In genomic region chr7:44063894-44064651, GRCh38 we compare ENCODE assay signal across 15 cellular contexts. TPM values are rescaled to one million over a fixed set of nuclear protein-coding genes. Genes with fewer than 3 reads are reported as not detected.
DNase-seq lines count a peak whose midpoint lies in the region; ATAC-seq, FAIRE-seq and TF ChIP-seq lines count a peak whose summit lies in the region.
"Had no signal": no experiment of that assay in that cellular context is flagged by ENCODE, and none has a peak within 500 bp of the region (broad histone marks: within the 10 kb centered on the region; RNA-seq: fewer than 3 reads in every experiment).

No MANE protein-coding gene starts in this region.

- TF ChIP-seq EP300 in K562 (IDR thresholded peaks at IDR 0.05; ENCODE audit: low read length), result no peak

- H3K4me3 ChIP-seq in K562 (no peak overlapping the region), tibial artery (no peak overlapping the region)
- H3K4me3 ChIP-seq: GM23248, SJSA1 had no signal

- peaks cover 36% of the 10 kb centered on the region for H3K36me3 Mint-ChIP-seq in activated T-cell treated with anti-CD3 and anti-CD28 coated beads, Interleukin-2, amount 50 U/mL, for 24 hours (ENCODE audit: low read depth)

- no peak for TF ChIP-seq RAD21 in K562 (CRISPR knock-in tag; conservative IDR thresholded peaks at IDR 0.05 in 1 of 2, IDR thresholded peaks at IDR 0.05 in 1 of 2)

- peaks cover 6 to 36% of the 10 kb centered on the region in 2 experiments; a peak in 3 of 5 replicates for H3K4me1 ChIP-seq in K562 (replicated peaks in 1 of 2; ENCODE audit: control insufficient read depth in 2 of 2, insufficient read depth in 2 of 2, low read length in 2 of 2)
- peaks cover 0 to 49% (median 40%) of the 10 kb centered on the region in 4 donors for H3K4me1 ChIP-seq in tibial artery
- H3K4me1 ChIP-seq: SJSA1 had no signal

- POLR2A ChIA-PET in K562 (lab: Yijun Ruan, JAX), result interaction anchor here (0.6 to 1.2 kb wide), 5 partner anchors 10 to 154 kb away, joined by 3 to 4 read pairs (median 3); no protein-coding TSS in a partner anchor

- H3K27ac ChIP-seq in K562 (ENCODE audit: extremely low read depth, low read depth, low read length) (no peak overlapping the region), tibial artery (peak overlapping the region; percentile 37 to 39)
- H3K27ac ChIP-seq: GM23248, KMS-11, SJSA1 had no signal

- peaks cover 12% of the 10 kb centered on the region; the same call in 1 of the 2 replicates for H4K20me1 ChIP-seq in K562 (replicated peaks; ENCODE audit: control insufficient read depth, insufficient read depth, low read length)

- no peak for TF ChIP-seq CTCF in K562 (IDR thresholded peaks at IDR 0.05 in 2 of 3, conservative IDR thresholded peaks at IDR 0.05 in 1 of 3; ENCODE audit: insufficient read depth in 2 of 3, low read depth in 1 of 3, low read length in 3 of 3)
- TF ChIP-seq CTCF in tibial artery (IDR thresholded peaks at IDR 0.05), result no peak

- H3K36me3 ChIP-seq in K562 (ENCODE audit: control insufficient read depth, insufficient read depth, low read length), result peaks cover 28% of the 10 kb centered on the region; the same call in 2 of the 3 replicates
- peaks cover 13 to 36% (median 28%) of the 10 kb centered on the region in 3 donors for H3K36me3 ChIP-seq in tibial artery

- in situ Hi-C loops in K562 (cut with MboI), result no loop called here

- H3K9ac ChIP-seq in K562 (ENCODE audit: insufficient read depth in 1 of 2, low read depth in 2 of 2, low read length in 2 of 2), result peak overlapping the region in 1 of 2 experiments; percentile 50; a peak in 1 of 4 replicates
- H3K9ac ChIP-seq: GM23248, KMS-11 had no signal

- H3K27me3 ChIP-seq in K562 (ENCODE audit: control insufficient read depth in 2 of 2, insufficient read depth in 2 of 2, low read length in 2 of 2) (peaks cover 0 to 14% of the 10 kb centered on the region in 2 experiments; a peak in 2 of 5 replicates), tibial artery (no peaks in the 10 kb centered on the region)
- H3K27me3 ChIP-seq: SJSA1 had no signal

- no peak overlapping the region for H3K4me2 ChIP-seq in K562 (ENCODE audit: insufficient read depth, low read length)
- H3K4me2 ChIP-seq: KMS-11 had no signal

- peaks cover 35% of the 10 kb centered on the region for H3K4me1 Mint-ChIP-seq in activated T-cell treated with anti-CD3 and anti-CD28 coated beads, Interleukin-2, amount 50 U/mL, for 24 hours (ENCODE audit: low read depth)

- H3K9me1 ChIP-seq in K562 (ENCODE audit: control insufficient read depth, insufficient read depth, low read length), result no peaks in the 10 kb centered on the region

- H3K27me3 Mint-ChIP-seq in activated T-cell treated with anti-CD3 and anti-CD28 coated beads, Interleukin-2, amount 50 U/mL, for 24 hours, result no peaks in the 10 kb centered on the region
- H3K27me3 Mint-ChIP-seq: stimulated activated naive CD8-positive, alpha-beta T cell treated with anti-CD3 and anti-CD28 coated beads, Interleukin-15, Interleukin-2, amounts not matched to agents 100 ng/mL and 50 ng/mL, for 24 hours had no signal

- no TSS peak for BruUV-seq in K562 (replicated peaks; lab: Mats Ljungman, UMichigan)

- CTCF ChIA-PET in K562 (lab: Yijun Ruan, JAX; ENCODE audit: low intra/inter-chr PET ratio), result no interaction called here

- no peak; the same call in 1 of the 2 replicates for TF ChIP-seq POLR2A in K562 (conservative IDR thresholded peaks at IDR 0.05)
- no peak for TF ChIP-seq POLR2A in erythroblast (IDR thresholded peaks at IDR 0.05; ENCODE audit: low read length)
- TF ChIP-seq POLR2A in H54 (IDR thresholded peaks at IDR 0.05; ENCODE audit: low read depth, low read length), result no peak

- H2AFZ ChIP-seq in K562 (ENCODE audit: low read depth, low read length), result no peak overlapping the region
- H2AFZ ChIP-seq: GM23248 had no signal

- peak; percentile 46 for DNase-seq in activated T-cell treated with anti-CD3 and anti-CD28 coated beads, Interleukin-2, amount 50 U/mL, for 24 hours
- DNase-seq in activated T-cell treated with anti-CD3 and anti-CD28 coated beads for 4 hours (no peak), K562 (ENCODE audit: extremely low read depth in 1 of 4, low spot score in 3 of 4) (no peak), iPS-NIHi7 (ENCODE audit: extremely low spot score) (peak; percentile 58), tibial artery (peak; percentile 19 to 66), erythroblast (lab: John Stamatoyannopoulos, UW) (no peak), NCI-H1092 (lab: John Stamatoyannopoulos, UW) (no peak), H54 (ENCODE audit: insufficient read length, low spot score) (no peak)
- DNase-seq: activated CD4-positive, alpha-beta T cell treated with anti-CD3 and anti-CD28 coated beads, Interleukin-2, amount 50 U/mL, for 4 hours; GF-D8; GM23248; NCI-H345 had no signal

- WGBS in K562 (ENCODE audit: insufficient coverage, low coverage, missing lambda C conversion rate), result 29% methylated on average over 15 of the region's 16 CpGs

- H3K79me2 ChIP-seq in K562 (ENCODE audit: control insufficient read depth, insufficient read depth, low read length), result no peaks in the 10 kb centered on the region

- no peak overlapping the region for H3K4me3 Mint-ChIP-seq in activated T-cell treated with anti-CD3 and anti-CD28 coated beads, Interleukin-2, amount 50 U/mL, for 24 hours
- H3K4me3 Mint-ChIP-seq: stimulated activated naive CD8-positive, alpha-beta T cell treated with anti-CD3 and anti-CD28 coated beads, Interleukin-15, Interleukin-2, amounts not matched to agents 100 ng/mL and 50 ng/mL, for 24 hours had no signal

- FAIRE-seq in K562 (lab: Jason Lieb, UNC) (no peak), H54 (lab: Jason Lieb, UNC) (no peak)

- no peak overlapping the region for H3K27ac Mint-ChIP-seq in activated T-cell treated with anti-CD3 and anti-CD28 coated beads, Interleukin-2, amount 50 U/mL, for 24 hours
- H3K27ac Mint-ChIP-seq: stimulated activated naive CD8-positive, alpha-beta T cell treated with anti-CD3 and anti-CD28 coated beads, Interleukin-15, Interleukin-2, amounts not matched to agents 100 ng/mL and 50 ng/mL, for 24 hours had no signal

- no peaks in the 10 kb centered on the region for H3K9me3 Mint-ChIP-seq in activated T-cell treated with anti-CD3 and anti-CD28 coated beads, Interleukin-2, amount 50 U/mL, for 24 hours
- H3K9me3 Mint-ChIP-seq: stimulated activated naive CD8-positive, alpha-beta T cell treated with anti-CD3 and anti-CD28 coated beads, Interleukin-15, Interleukin-2, amounts not matched to agents 100 ng/mL and 50 ng/mL, for 24 hours had no signal

- ATAC-seq in K562, result no peak

- intact Hi-C loops in K562 (cut with micrococcal nuclease) (no loop called here), tibial artery (cut with DNase I; ENCODE audit: low total_unique reads) (loop anchor here (5.0 kb wide), 1 partner anchor 433 kb away; no protein-coding TSS in a partner anchor)

- H3K9me3 ChIP-seq in K562 (replicated peaks; ENCODE audit: control insufficient read depth, insufficient read depth, low read depth, low read length) (no peaks in the 10 kb centered on the region), tibial artery (no peaks in the 10 kb centered on the region)
- H3K9me3 ChIP-seq: SJSA1 had no signal

RNA-seq across cellular contexts. Expression of gene PGAM2, which starts 1.3 kb away (rescaled TPM):
- not detected in 2 replicates for total RNA-seq in K562 (2011; cell fraction: chromatin; rRNA removed; ENCODE audit: low replicate concordance)
- 0.50 and 0.53 TPM in 2 replicates for total RNA-seq in K562 (2011; cell fraction: nucleolus; rRNA removed)
- not detected in 2 replicates for total RNA-seq in K562 (2011; cell fraction: nucleoplasm; rRNA removed)
- total RNA-seq in K562 (2014; rRNA removed), result not detected in 2 replicates
- not detected in 2 replicates for total RNA-seq in K562 (2014; rRNA removed; fragmentation: Illumina TruSeq; extraction: Trizol)
- not detected in 2 replicates for total RNA-seq in K562 (2015; rRNA removed; fragmentation: Illumina TruSeq; extraction: Trizol)
- total RNA-seq in K562 (2021), result not detected in 2 replicates
- polyA plus RNA-seq in K562 (2011; rRNA removed), result not detected in 2 replicates
- 0.12 TPM in 1 of 2 replicates, not detected in the other for polyA plus RNA-seq in K562 (2011; cell fraction: cytosol; rRNA removed)
- polyA plus RNA-seq in K562 (2011; cell fraction: nucleus; rRNA removed), result 0.14 TPM in 1 of 2 replicates, not detected in the other
- polyA plus RNA-seq in K562 (2012), result not detected in 2 replicates
- not detected in 2 replicates for polyA plus RNA-seq in K562 (2014; fragmentation: Illumina TruSeq; extraction: Trizol)
- not detected for polyA plus RNA-seq in K562 (2014; fragmentation: Nextera tagmentation; extraction: Ambion mirVana)
- not detected in 2 replicates for polyA plus RNA-seq in K562 (2014; rRNA removed)
- polyA minus RNA-seq in K562 (2011; rRNA and poly(A)+ RNA removed), result not detected in 2 replicates
- not detected in 2 replicates for polyA minus RNA-seq in K562 (2011; cell fraction: cytosol; rRNA and poly(A)+ RNA removed)
- not detected in 2 replicates for polyA minus RNA-seq in K562 (2011; cell fraction: nucleus; rRNA and poly(A)+ RNA removed)
- total RNA-seq: GM23248 had no signal
- polyA plus RNA-seq: GM23248 had no signal

RNA-seq across cellular contexts. Expression of gene POLM, which starts 18.3 kb away (rescaled TPM):
- total RNA-seq in K562 (2011; cell fraction: chromatin; rRNA removed; ENCODE audit: low replicate concordance), result 15.0 and 46.8 TPM in 2 replicates
- 28.4 and 32.0 TPM in 2 replicates for total RNA-seq in K562 (2011; cell fraction: nucleolus; rRNA removed)
- 22.1 and 23.5 TPM in 2 replicates for total RNA-seq in K562 (2011; cell fraction: nucleoplasm; rRNA removed)
- total RNA-seq in K562 (2014; rRNA removed), result 4.1 and 6.5 TPM in 2 replicates
- total RNA-seq in K562 (2014; rRNA removed; fragmentation: Illumina TruSeq; extraction: Trizol), result 1.3 and 1.9 TPM in 2 replicates
- total RNA-seq in K562 (2015; rRNA removed; fragmentation: Illumina TruSeq; extraction: Trizol), result 4.2 and 4.8 TPM in 2 replicates
- 8.6 and 9.9 TPM in 2 replicates for total RNA-seq in K562 (2021)
- 4.1 and 5.7 TPM in 2 replicates for polyA plus RNA-seq in K562 (2011; rRNA removed)
- 4.9 and 8.0 TPM in 2 replicates for polyA plus RNA-seq in K562 (2011; cell fraction: cytosol; rRNA removed)
- polyA plus RNA-seq in K562 (2011; cell fraction: nucleus; rRNA removed), result 22.0 and 33.1 TPM in 2 replicates
- 4.7 and 10.9 TPM in 2 replicates for polyA plus RNA-seq in K562 (2012)
- polyA plus RNA-seq in K562 (2014; fragmentation: Illumina TruSeq; extraction: Trizol), result 3.6 and 4.1 TPM in 2 replicates
- under 1 TPM; 0.51 to 0.70 TPM for polyA plus RNA-seq in K562 (2014; fragmentation: Nextera tagmentation; extraction: Ambion mirVana)
- polyA plus RNA-seq in K562 (2014; rRNA removed), result 5.2 and 5.9 TPM in 2 replicates
- 4.8 and 6.4 TPM in 2 replicates for polyA minus RNA-seq in K562 (2011; rRNA and poly(A)+ RNA removed)
- 5.9 and 23.5 TPM in 2 replicates for polyA minus RNA-seq in K562 (2011; cell fraction: cytosol; rRNA and poly(A)+ RNA removed)
- polyA minus RNA-seq in K562 (2011; cell fraction: nucleus; rRNA and poly(A)+ RNA removed), result 16.4 and 23.2 TPM in 2 replicates

RNA-seq across cellular contexts. Expression of gene DBNL, which starts 19.6 kb away (rescaled TPM):
- total RNA-seq in K562 (2011; cell fraction: chromatin; rRNA removed; ENCODE audit: low replicate concordance), result 42.0 and 115 TPM in 2 replicates
- 55.1 and 55.4 TPM in 2 replicates for total RNA-seq in K562 (2011; cell fraction: nucleolus; rRNA removed)
- 42.4 and 48.7 TPM in 2 replicates for total RNA-seq in K562 (2011; cell fraction: nucleoplasm; rRNA removed)
- total RNA-seq in K562 (2014; rRNA removed) (61.5 and 65.1 TPM in 2 replicates), K562 (2014; rRNA removed; fragmentation: Illumina TruSeq; extraction: Trizol) (17.5 and 21.2 TPM in 2 replicates), K562 (2015; rRNA removed; fragmentation: Illumina TruSeq; extraction: Trizol) (36.9 and 38.9 TPM in 2 replicates), K562 (2021) (51.5 and 57.7 TPM in 2 replicates)
- polyA plus RNA-seq in K562 (2011; rRNA removed) (32.4 and 35.0 TPM in 2 replicates), K562 (2014; fragmentation: Illumina TruSeq; extraction: Trizol) (52.1 and 58.2 TPM in 2 replicates), K562 (2014; fragmentation: Nextera tagmentation; extraction: Ambion mirVana) (1 to 10 TPM; 1.9 to 3.7 TPM), K562 (2014; rRNA removed) (47.6 and 53.0 TPM in 2 replicates)
- 41.3 and 70.1 TPM in 2 replicates for polyA plus RNA-seq in K562 (2011; cell fraction: cytosol; rRNA removed)
- polyA plus RNA-seq in K562 (2011; cell fraction: nucleus; rRNA removed), result 44.0 and 49.7 TPM in 2 replicates
- 47.8 and 50.1 TPM in 2 replicates for polyA plus RNA-seq in K562 (2012)
- polyA minus RNA-seq in K562 (2011; rRNA and poly(A)+ RNA removed), result 19.1 and 33.6 TPM in 2 replicates
- 20.9 and 23.1 TPM in 2 replicates for polyA minus RNA-seq in K562 (2011; cell fraction: cytosol; rRNA and poly(A)+ RNA removed)
- 20.3 and 26.3 TPM in 2 replicates for polyA minus RNA-seq in K562 (2011; cell fraction: nucleus; rRNA and poly(A)+ RNA removed)

RNA-seq across cellular contexts. Expression of gene AEBP1, which starts 40.1 kb away (rescaled TPM):
- 1.3 and 8.8 TPM in 2 replicates for total RNA-seq in K562 (2011; cell fraction: chromatin; rRNA removed; ENCODE audit: low replicate concordance)
- total RNA-seq in K562 (2011; cell fraction: nucleolus; rRNA removed), result 4.2 and 6.2 TPM in 2 replicates
- 3.3 and 4.3 TPM in 2 replicates for total RNA-seq in K562 (2011; cell fraction: nucleoplasm; rRNA removed)
- 0.53 TPM in 1 of 2 replicates, not detected in the other for total RNA-seq in K562 (2014; rRNA removed)
- total RNA-seq in K562 (2014; rRNA removed; fragmentation: Illumina TruSeq; extraction: Trizol), result 0.15 TPM in 1 of 2 replicates, not detected in the other
- total RNA-seq in K562 (2015; rRNA removed; fragmentation: Illumina TruSeq; extraction: Trizol), result 0.36 TPM in 1 of 2 replicates, not detected in the other
- total RNA-seq in K562 (2021), result 0.78 and 0.87 TPM in 2 replicates
- 0.43 and 1.1 TPM in 2 replicates for polyA plus RNA-seq in K562 (2011; rRNA removed)
- polyA plus RNA-seq in K562 (2011; cell fraction: cytosol; rRNA removed), result 0.48 and 0.60 TPM in 2 replicates
- polyA plus RNA-seq in K562 (2011; cell fraction: nucleus; rRNA removed), result 5.3 and 8.2 TPM in 2 replicates
- 0.57 and 1.3 TPM in 2 replicates for polyA plus RNA-seq in K562 (2012)
- polyA plus RNA-seq in K562 (2014; fragmentation: Illumina TruSeq; extraction: Trizol), result 0.30 and 0.69 TPM in 2 replicates
- under 1 TPM in 1 of 2 experiments, not detected in 1; 0.04 TPM for polyA plus RNA-seq in K562 (2014; fragmentation: Nextera tagmentation; extraction: Ambion mirVana)
- polyA plus RNA-seq in K562 (2014; rRNA removed), result 0.03 TPM in 1 of 2 replicates, not detected in the other
- 0.39 and 0.46 TPM in 2 replicates for polyA minus RNA-seq in K562 (2011; rRNA and poly(A)+ RNA removed)
- polyA minus RNA-seq in K562 (2011; cell fraction: cytosol; rRNA and poly(A)+ RNA removed), result 1.0 and 1.8 TPM in 2 replicates
- polyA minus RNA-seq in K562 (2011; cell fraction: nucleus; rRNA and poly(A)+ RNA removed), result 0.67 and 1.1 TPM in 2 replicates
- total RNA-seq: SJSA1 had no signal

RNA-seq across cellular contexts. Expression of gene POLD2, which starts 59.3 kb away (rescaled TPM):
- total RNA-seq in K562 (2011; cell fraction: chromatin; rRNA removed; ENCODE audit: low replicate concordance), result 221 and 485 TPM in 2 replicates
- total RNA-seq in K562 (2011; cell fraction: nucleolus; rRNA removed), result 288 and 305 TPM in 2 replicates
- total RNA-seq in K562 (2011; cell fraction: nucleoplasm; rRNA removed), result 283 and 288 TPM in 2 replicates
- 225 and 257 TPM in 2 replicates for total RNA-seq in K562 (2014; rRNA removed)
- total RNA-seq in K562 (2014; rRNA removed; fragmentation: Illumina TruSeq; extraction: Trizol), result 84.6 and 112 TPM in 2 replicates
- 148 and 153 TPM in 2 replicates for total RNA-seq in K562 (2015; rRNA removed; fragmentation: Illumina TruSeq; extraction: Trizol)
- 259 and 267 TPM in 2 replicates for total RNA-seq in K562 (2021)
- polyA plus RNA-seq in K562 (2011; rRNA removed), result 255 and 293 TPM in 2 replicates
- 344 and 561 TPM in 2 replicates for polyA plus RNA-seq in K562 (2011; cell fraction: cytosol; rRNA removed)
- 643 and 644 TPM in 2 replicates for polyA plus RNA-seq in K562 (2011; cell fraction: nucleus; rRNA removed)
- 248 and 301 TPM in 2 replicates for polyA plus RNA-seq in K562 (2012)
- 230 and 249 TPM in 2 replicates for polyA plus RNA-seq in K562 (2014; fragmentation: Illumina TruSeq; extraction: Trizol)
- 10 to 100 TPM; 29.7 to 82.9 TPM for polyA plus RNA-seq in K562 (2014; fragmentation: Nextera tagmentation; extraction: Ambion mirVana)
- 225 and 255 TPM in 2 replicates for polyA plus RNA-seq in K562 (2014; rRNA removed)
- 64.0 and 99.2 TPM in 2 replicates for polyA minus RNA-seq in K562 (2011; rRNA and poly(A)+ RNA removed)
- polyA minus RNA-seq in K562 (2011; cell fraction: cytosol; rRNA and poly(A)+ RNA removed), result 89.3 and 91.7 TPM in 2 replicates
- polyA minus RNA-seq in K562 (2011; cell fraction: nucleus; rRNA and poly(A)+ RNA removed), result 95.6 and 131 TPM in 2 replicates

Comparison
In these comparisons a context has a peak if more than half of its experiments do, and no peak if none do; other contexts are left out.
1. DNase-seq: peak in activated T-cell treated with anti-CD3 and anti-CD28 coated beads, Interleukin-2, amount 50 U/mL, for 24 hours (single experiment), iPS-NIHi7 (single experiment) and tibial artery (2 of 2); none in activated T-cell treated with anti-CD3 and anti-CD28 coated beads for 4 hours (single experiment), K562 (0 of 4), erythroblast (0 of 2), NCI-H1092 (single experiment) and H54 (single experiment).